ENCODE assay signal across 1 cellular context in genomic region chr22:41957941-41958556, GRCh38.
TF ChIP-seq lines count a peak whose summit lies in the region.

No MANE protein-coding gene starts in this region.

TF ChIP-seq in HEK293, 187 proteins besides CTCF, POLR2A, EP300 and RAD21 (continued from another document and continues in another):
- no peak for TF ChIP-seq ZBTB49 (tag by site-specific recombination; IDR thresholded peaks at IDR 0.05; ENCODE audit: low read depth)
- TF ChIP-seq HOXD13 (CRISPR knock-in tag; IDR thresholded peaks at IDR 0.05; ENCODE audit: borderline replicate concordance): no peak
- no peak for TF ChIP-seq ZSCAN23 (tag by site-specific recombination; IDR thresholded peaks at IDR 0.05)
- TF ChIP-seq ZEB2 (tag by site-specific recombination; IDR thresholded peaks at IDR 0.05): no peak
- TF ChIP-seq ZNF24 (tag by site-specific recombination; IDR thresholded peaks at IDR 0.05): no peak
- no peak for TF ChIP-seq ZFP3 (tag by site-specific recombination; IDR thresholded peaks at IDR 0.05; ENCODE audit: low read depth)
- TF ChIP-seq KLF9 (tag by site-specific recombination; IDR thresholded peaks at IDR 0.05; ENCODE audit: low read depth): no peak
- no peak for TF ChIP-seq ZNF580 (tag by site-specific recombination; IDR thresholded peaks at IDR 0.05)
- TF ChIP-seq, protein P1, sequence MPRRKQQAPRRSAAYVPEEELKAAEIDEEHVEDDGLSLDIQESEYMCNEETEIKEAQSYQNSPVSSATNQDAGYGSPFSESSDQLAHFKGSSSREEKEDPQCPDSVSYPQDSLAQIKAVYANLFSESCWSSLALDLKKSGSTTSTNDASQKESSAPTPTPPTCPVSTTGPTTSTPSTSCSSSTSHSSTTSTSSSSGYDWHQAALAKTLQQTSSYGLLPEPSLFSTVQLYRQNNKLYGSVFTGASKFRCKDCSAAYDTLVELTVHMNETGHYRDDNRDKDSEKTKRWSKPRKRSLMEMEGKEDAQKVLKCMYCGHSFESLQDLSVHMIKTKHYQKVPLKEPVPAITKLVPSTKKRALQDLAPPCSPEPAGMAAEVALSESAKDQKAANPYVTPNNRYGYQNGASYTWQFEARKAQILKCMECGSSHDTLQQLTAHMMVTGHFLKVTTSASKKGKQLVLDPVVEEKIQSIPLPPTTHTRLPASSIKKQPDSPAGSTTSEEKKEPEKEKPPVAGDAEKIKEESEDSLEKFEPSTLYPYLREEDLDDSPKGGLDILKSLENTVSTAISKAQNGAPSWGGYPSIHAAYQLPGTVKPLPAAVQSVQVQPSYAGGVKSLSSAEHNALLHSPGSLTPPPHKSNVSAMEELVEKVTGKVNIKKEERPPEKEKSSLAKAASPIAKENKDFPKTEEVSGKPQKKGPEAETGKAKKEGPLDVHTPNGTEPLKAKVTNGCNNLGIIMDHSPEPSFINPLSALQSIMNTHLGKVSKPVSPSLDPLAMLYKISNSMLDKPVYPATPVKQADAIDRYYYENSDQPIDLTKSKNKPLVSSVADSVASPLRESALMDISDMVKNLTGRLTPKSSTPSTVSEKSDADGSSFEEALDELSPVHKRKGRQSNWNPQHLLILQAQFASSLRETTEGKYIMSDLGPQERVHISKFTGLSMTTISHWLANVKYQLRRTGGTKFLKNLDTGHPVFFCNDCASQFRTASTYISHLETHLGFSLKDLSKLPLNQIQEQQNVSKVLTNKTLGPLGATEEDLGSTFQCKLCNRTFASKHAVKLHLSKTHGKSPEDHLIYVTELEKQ (tag by site-specific recombination; IDR thresholded peaks at IDR 0.05; ENCODE audit: borderline replicate concordance): no peak
- TF ChIP-seq, protein P2, sequence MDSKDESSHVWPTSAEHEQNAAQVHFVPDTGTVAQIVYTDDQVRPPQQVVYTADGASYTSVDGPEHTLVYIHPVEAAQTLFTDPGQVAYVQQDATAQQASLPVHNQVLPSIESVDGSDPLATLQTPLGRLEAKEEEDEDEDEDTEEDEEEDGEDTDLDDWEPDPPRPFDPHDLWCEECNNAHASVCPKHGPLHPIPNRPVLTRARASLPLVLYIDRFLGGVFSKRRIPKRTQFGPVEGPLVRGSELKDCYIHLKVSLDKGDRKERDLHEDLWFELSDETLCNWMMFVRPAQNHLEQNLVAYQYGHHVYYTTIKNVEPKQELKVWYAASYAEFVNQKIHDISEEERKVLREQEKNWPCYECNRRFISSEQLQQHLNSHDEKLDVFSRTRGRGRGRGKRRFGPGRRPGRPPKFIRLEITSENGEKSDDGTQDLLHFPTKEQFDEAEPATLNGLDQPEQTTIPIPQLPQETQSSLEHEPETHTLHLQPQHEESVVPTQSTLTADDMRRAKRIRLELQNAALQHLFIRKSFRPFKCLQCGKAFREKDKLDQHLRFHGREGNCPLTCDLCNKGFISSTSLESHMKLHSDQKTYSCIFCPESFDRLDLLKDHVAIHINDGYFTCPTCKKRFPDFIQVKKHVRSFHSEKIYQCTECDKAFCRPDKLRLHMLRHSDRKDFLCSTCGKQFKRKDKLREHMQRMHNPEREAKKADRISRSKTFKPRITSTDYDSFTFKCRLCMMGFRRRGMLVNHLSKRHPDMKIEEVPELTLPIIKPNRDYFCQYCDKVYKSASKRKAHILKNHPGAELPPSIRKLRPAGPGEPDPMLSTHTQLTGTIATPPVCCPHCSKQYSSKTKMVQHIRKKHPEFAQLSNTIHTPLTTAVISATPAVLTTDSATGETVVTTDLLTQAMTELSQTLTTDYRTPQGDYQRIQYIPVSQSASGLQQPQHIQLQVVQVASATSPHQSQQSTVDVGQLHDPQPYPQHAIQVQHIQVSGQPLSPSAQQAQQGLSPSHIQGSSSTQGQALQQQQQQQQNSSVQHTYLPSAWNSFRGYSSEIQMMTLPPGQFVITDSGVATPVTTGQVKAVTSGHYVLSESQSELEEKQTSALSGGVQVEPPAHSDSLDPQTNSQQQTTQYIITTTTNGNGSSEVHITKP (tag by site-specific recombination; IDR thresholded peaks at IDR 0.05): peak; percentile 31; the same call in 1 of the 2 replicates
- TF ChIP-seq ZNF366 (tag by site-specific recombination; conservative IDR thresholded peaks at IDR 0.05): no peak
- TF ChIP-seq ZNF560 (tag by site-specific recombination; IDR thresholded peaks at IDR 0.05; ENCODE audit: borderline replicate concordance): no peak
- no peak for TF ChIP-seq YY1 (tag by site-specific recombination; IDR thresholded peaks at IDR 0.05)
- TF ChIP-seq ZNF26 (tag by site-specific recombination; IDR thresholded peaks at IDR 0.05): no peak
- no peak for TF ChIP-seq ATF2 (tag by site-specific recombination; IDR thresholded peaks at IDR 0.05; ENCODE audit: low read depth)
- TF ChIP-seq ZNF645 (tag by site-specific recombination; IDR thresholded peaks at IDR 0.05): no peak
- TF ChIP-seq ZBTB1 (tag by site-specific recombination; IDR thresholded peaks at IDR 0.05): no peak
- no peak for TF ChIP-seq ZNF513 (tag by site-specific recombination; IDR thresholded peaks at IDR 0.05)
- no peak for TF ChIP-seq PRDM1 (tag by site-specific recombination; IDR thresholded peaks at IDR 0.05)
- no peak for TF ChIP-seq BCL6B (tag by site-specific recombination; IDR thresholded peaks at IDR 0.05)
- no peak for TF ChIP-seq KLF8 (tag by site-specific recombination; IDR thresholded peaks at IDR 0.05)
- TF ChIP-seq ZNF658 (tag by site-specific recombination; IDR thresholded peaks at IDR 0.05): no peak
- TF ChIP-seq ZNF184 (tag by site-specific recombination; IDR thresholded peaks at IDR 0.05): no peak
- no peak for TF ChIP-seq ZNF639 (tag by site-specific recombination; IDR thresholded peaks at IDR 0.05)
- TF ChIP-seq, protein P3, sequence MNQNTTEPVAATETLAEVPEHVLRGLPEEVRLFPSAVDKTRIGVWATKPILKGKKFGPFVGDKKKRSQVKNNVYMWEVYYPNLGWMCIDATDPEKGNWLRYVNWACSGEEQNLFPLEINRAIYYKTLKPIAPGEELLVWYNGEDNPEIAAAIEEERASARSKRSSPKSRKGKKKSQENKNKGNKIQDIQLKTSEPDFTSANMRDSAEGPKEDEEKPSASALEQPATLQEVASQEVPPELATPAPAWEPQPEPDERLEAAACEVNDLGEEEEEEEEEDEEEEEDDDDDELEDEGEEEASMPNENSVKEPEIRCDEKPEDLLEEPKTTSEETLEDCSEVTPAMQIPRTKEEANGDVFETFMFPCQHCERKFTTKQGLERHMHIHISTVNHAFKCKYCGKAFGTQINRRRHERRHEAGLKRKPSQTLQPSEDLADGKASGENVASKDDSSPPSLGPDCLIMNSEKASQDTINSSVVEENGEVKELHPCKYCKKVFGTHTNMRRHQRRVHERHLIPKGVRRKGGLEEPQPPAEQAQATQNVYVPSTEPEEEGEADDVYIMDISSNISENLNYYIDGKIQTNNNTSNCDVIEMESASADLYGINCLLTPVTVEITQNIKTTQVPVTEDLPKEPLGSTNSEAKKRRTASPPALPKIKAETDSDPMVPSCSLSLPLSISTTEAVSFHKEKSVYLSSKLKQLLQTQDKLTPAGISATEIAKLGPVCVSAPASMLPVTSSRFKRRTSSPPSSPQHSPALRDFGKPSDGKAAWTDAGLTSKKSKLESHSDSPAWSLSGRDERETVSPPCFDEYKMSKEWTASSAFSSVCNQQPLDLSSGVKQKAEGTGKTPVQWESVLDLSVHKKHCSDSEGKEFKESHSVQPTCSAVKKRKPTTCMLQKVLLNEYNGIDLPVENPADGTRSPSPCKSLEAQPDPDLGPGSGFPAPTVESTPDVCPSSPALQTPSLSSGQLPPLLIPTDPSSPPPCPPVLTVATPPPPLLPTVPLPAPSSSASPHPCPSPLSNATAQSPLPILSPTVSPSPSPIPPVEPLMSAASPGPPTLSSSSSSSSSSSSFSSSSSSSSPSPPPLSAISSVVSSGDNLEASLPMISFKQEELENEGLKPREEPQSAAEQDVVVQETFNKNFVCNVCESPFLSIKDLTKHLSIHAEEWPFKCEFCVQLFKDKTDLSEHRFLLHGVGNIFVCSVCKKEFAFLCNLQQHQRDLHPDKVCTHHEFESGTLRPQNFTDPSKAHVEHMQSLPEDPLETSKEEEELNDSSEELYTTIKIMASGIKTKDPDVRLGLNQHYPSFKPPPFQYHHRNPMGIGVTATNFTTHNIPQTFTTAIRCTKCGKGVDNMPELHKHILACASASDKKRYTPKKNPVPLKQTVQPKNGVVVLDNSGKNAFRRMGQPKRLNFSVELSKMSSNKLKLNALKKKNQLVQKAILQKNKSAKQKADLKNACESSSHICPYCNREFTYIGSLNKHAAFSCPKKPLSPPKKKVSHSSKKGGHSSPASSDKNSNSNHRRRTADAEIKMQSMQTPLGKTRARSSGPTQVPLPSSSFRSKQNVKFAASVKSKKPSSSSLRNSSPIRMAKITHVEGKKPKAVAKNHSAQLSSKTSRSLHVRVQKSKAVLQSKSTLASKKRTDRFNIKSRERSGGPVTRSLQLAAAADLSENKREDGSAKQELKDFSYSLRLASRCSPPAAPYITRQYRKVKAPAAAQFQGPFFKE (tag by site-specific recombination; IDR thresholded peaks at IDR 0.05; ENCODE audit: borderline replicate concordance): no peak
- TF ChIP-seq KLF7 (tag by site-specific recombination; IDR thresholded peaks at IDR 0.05; ENCODE audit: borderline replicate concordance): no peak
- TF ChIP-seq ZNF335 (tag by site-specific recombination; conservative IDR thresholded peaks at IDR 0.05): peak; percentile 54; the same call in 1 of the 2 replicates
